10 cellular contexts compared by ENCODE assay signal in genomic region chr14:69355155-69355954, GRCh38. TPM values are rescaled to one million over a fixed set of nuclear protein-coding genes. Genes with fewer than 3 reads are reported as not detected.
A peak's percentile ranks its signal among the peaks of the same experiment; 100 is the strongest.
DNase-seq lines count a peak whose midpoint lies in the region; TF ChIP-seq lines count a peak whose summit lies in the region.
"Had no signal": no experiment of that assay in that cellular context is flagged by ENCODE, and none has a peak within 500 bp of the region (broad histone marks: within the 10 kb centered on the region; RNA-seq: fewer than 3 reads in every experiment).

No MANE protein-coding gene starts in this region.

- H3K79me2 ChIP-seq in SK-N-SH (ENCODE audit: insufficient read depth) (no peaks in the 10 kb centered on the region), PC-9 (ENCODE audit: low read depth) (no peaks in the 10 kb centered on the region)

- BruUV-seq in Calu3 (replicated peaks; lab: Mats Ljungman, UMichigan) (no TSS peak), PC-9 (replicated peaks; lab: Mats Ljungman, UMichigan) (no TSS peak)

- TF ChIP-seq CTCF in SK-N-SH (IDR thresholded peaks at IDR 0.05) (no peak), left ventricle myocardium inferior (IDR thresholded peaks at IDR 0.05; ENCODE audit: borderline replicate concordance) (no peak), Calu3 (IDR thresholded peaks at IDR 0.05; ENCODE audit: unreplicated experiment) (no peak), PC-9 (conservative IDR thresholded peaks at IDR 0.05) (no peak)

- H3K36me3 Mint-ChIP-seq in activated T-cell treated with anti-CD3 and anti-CD28 coated beads, Interleukin-2, amount 50 U/mL, for 24 hours (ENCODE audit: low read depth): no peaks in the 10 kb centered on the region
- H3K36me3 Mint-ChIP-seq in Calu3 (ENCODE audit: insufficient read depth, unreplicated experiment): no peaks in the 10 kb centered on the region

- intact Hi-C loops in left ventricle myocardium inferior (cut with micrococcal nuclease): loop anchor here (10.0 kb wide), 1 partner anchor 111 kb away; no protein-coding TSS in a partner anchor
- intact Hi-C loops in Calu3 (cut with micrococcal nuclease; ENCODE audit: unreplicated experiment): no loop called here
- intact Hi-C loops in PC-9 (cut with micrococcal nuclease; ENCODE audit: unreplicated experiment): no loop called here

- H2AFZ ChIP-seq in SK-N-SH (ENCODE audit: low read depth) (peak overlapping the region; percentile 44; the same call in 1 of the 2 replicates), PC-9 (no peak overlapping the region)

- no peaks in the 10 kb centered on the region for H3K27me3 Mint-ChIP-seq in activated T-cell treated with anti-CD3 and anti-CD28 coated beads, Interleukin-2, amount 50 U/mL, for 24 hours
- H3K27me3 Mint-ChIP-seq in Calu3 (ENCODE audit: unreplicated experiment): peaks cover 43% of the 10 kb centered on the region

- H3K9me3 Mint-ChIP-seq in activated T-cell treated with anti-CD3 and anti-CD28 coated beads, Interleukin-2, amount 50 U/mL, for 24 hours: no peaks in the 10 kb centered on the region
- no peaks in the 10 kb centered on the region for H3K9me3 Mint-ChIP-seq in Calu3 (ENCODE audit: low read depth, unreplicated experiment)

- H3F3A ChIP-seq in SK-N-SH (replicated peaks; ENCODE audit: insufficient read depth) (no peaks in the 10 kb centered on the region), PC-9 (ENCODE audit: insufficient read depth, low read depth) (no peaks in the 10 kb centered on the region)

- no peak overlapping the region for H3K4me3 Mint-ChIP-seq in activated T-cell treated with anti-CD3 and anti-CD28 coated beads, Interleukin-2, amount 50 U/mL, for 24 hours
- no peak overlapping the region for H3K4me3 Mint-ChIP-seq in Calu3 (ENCODE audit: low read depth, unreplicated experiment)

- H3K4me3 ChIP-seq in SK-N-SH (ENCODE audit: low read depth in 2 of 2, low read length in 1 of 2) (no peak overlapping the region), left ventricle myocardium inferior (no peak overlapping the region), PC-9 (no peak overlapping the region)

- POLR2A ChIA-PET in SK-N-SH (lab: Yijun Ruan, JAX) (interaction anchor here (0.6 kb wide), 1 partner anchor 22 kb away, joined by 3 read pairs; no protein-coding TSS in a partner anchor), PC-9 (lab: Charles Lee; ENCODE audit: unreplicated experiment) (no interaction called here)

- peak overlapping the region in 1 of 2 experiments; percentile 56; a peak in 1 of 4 replicates for H3K27ac ChIP-seq in SK-N-SH (ENCODE audit: low read depth in 2 of 2, low read length in 1 of 2)
- peak overlapping the region; percentile 48 for H3K27ac ChIP-seq in left ventricle myocardium inferior (replicated peaks)
- H3K27ac ChIP-seq in temporal lobe (ENCODE audit: low read depth, low read length): peak overlapping the region; percentile 50
- H3K27ac ChIP-seq in PC-9: no peak overlapping the region

- TF ChIP-seq EP300 in SK-N-SH (IDR thresholded peaks at IDR 0.05; ENCODE audit: borderline replicate concordance in 1 of 2, low read depth in 1 of 2, low read length in 1 of 2): no peak

- DNase-seq in activated T-cell treated with anti-CD3 and anti-CD28 coated beads, Interleukin-2, amount 50 U/mL, for 24 hours: no peak
- DNase-seq in activated T-cell treated with anti-CD3 and anti-CD28 coated beads, Interleukin-2, amount 50 U/mL, for 1 hour: no peak
- no peak for DNase-seq in SK-N-SH
- no peak for DNase-seq in left ventricle myocardium inferior
- no peak for DNase-seq in Calu3
- DNase-seq in NCI-H82 treated with DMSO at 0.1 percent for 48 hours (lab: John Stamatoyannopoulos, UW; ENCODE audit: unreplicated experiment): no peak
- no peak for DNase-seq in PC-9
- DNase-seq: kidney glomerular epithelial cell, NCI-H774 had no signal

- WGBS in SK-N-SH (ENCODE audit: low lambda C conversion rate): 92% methylated on average over 9 of the region's 10 CpGs

- H3K4me2 ChIP-seq in SK-N-SH (peak overlapping the region; percentile 55; the same call in 1 of the 2 replicates), PC-9 (no peak overlapping the region)

- peak overlapping the region; percentile 32; the same call in 1 of the 2 replicates for H3K9ac ChIP-seq in SK-N-SH

- peaks cover 3 to 4% of the 10 kb centered on the region in 2 experiments; a peak in 2 of 4 replicates for H3K4me1 ChIP-seq in SK-N-SH (ENCODE audit: control insufficient read depth in 1 of 2, insufficient read depth in 2 of 2, low read depth in 1 of 2, low read length in 1 of 2)
- H3K4me1 ChIP-seq in left ventricle myocardium inferior: peaks cover 16% of the 10 kb centered on the region
- H3K4me1 ChIP-seq in PC-9 (replicated peaks; ENCODE audit: insufficient read depth): no peaks in the 10 kb centered on the region

- H3K27ac Mint-ChIP-seq in activated T-cell treated with anti-CD3 and anti-CD28 coated beads, Interleukin-2, amount 50 U/mL, for 24 hours: peak overlapping the region; percentile 88
- H3K27ac Mint-ChIP-seq in Calu3 (ENCODE audit: unreplicated experiment): no peak overlapping the region

- CTCF ChIA-PET in SK-N-SH (lab: Yijun Ruan, JAX) (interaction anchor here (1.1 kb wide), 1 partner anchor 8 kb away, joined by 3 read pairs; no protein-coding TSS in a partner anchor), Calu3 (lab: Charles Lee) (no interaction called here), PC-9 (lab: Charles Lee) (no interaction called here)

- peaks cover 0 to 3% of the 10 kb centered on the region in 2 experiments for H3K36me3 ChIP-seq in SK-N-SH (replicated peaks in 1 of 2; ENCODE audit: control insufficient read depth in 1 of 2, insufficient read depth in 2 of 2, low read length in 1 of 2)
- H3K36me3 ChIP-seq in left ventricle myocardium inferior: peaks cover 11% of the 10 kb centered on the region
- H3K36me3 ChIP-seq in PC-9 (ENCODE audit: low read depth): no peaks in the 10 kb centered on the region

- H4K20me1 ChIP-seq in SK-N-SH (ENCODE audit: insufficient read depth) (no peaks in the 10 kb centered on the region), PC-9 (ENCODE audit: insufficient read depth) (no peaks in the 10 kb centered on the region)

- TF ChIP-seq RAD21 in SK-N-SH (IDR thresholded peaks at IDR 0.05; ENCODE audit: low read length): no peak

- H3K27me3 ChIP-seq in SK-N-SH (ENCODE audit: insufficient read depth) (no peaks in the 10 kb centered on the region), left ventricle myocardium inferior (ENCODE audit: low read depth) (peaks cover 2% of the 10 kb centered on the region), PC-9 (ENCODE audit: insufficient read depth, low read depth) (no peaks in the 10 kb centered on the region)

- peaks cover 36% of the 10 kb centered on the region for H3K4me1 Mint-ChIP-seq in activated T-cell treated with anti-CD3 and anti-CD28 coated beads, Interleukin-2, amount 50 U/mL, for 24 hours (ENCODE audit: low read depth)
- no peaks in the 10 kb centered on the region for H3K4me1 Mint-ChIP-seq in Calu3 (ENCODE audit: low read depth, unreplicated experiment)

- no peaks in the 10 kb centered on the region for H3K9me2 ChIP-seq in SK-N-SH
- H3K9me2 ChIP-seq in PC-9 (ENCODE audit: insufficient read depth): no peaks in the 10 kb centered on the region

- no peaks in the 10 kb centered on the region for H3K9me3 ChIP-seq in SK-N-SH
- no peaks in the 10 kb centered on the region for H3K9me3 ChIP-seq in left ventricle myocardium inferior (replicated peaks)
- no peaks in the 10 kb centered on the region for H3K9me3 ChIP-seq in PC-9 (ENCODE audit: insufficient read depth, low read depth)

TF ChIP-seq in SK-N-SH, 30 proteins besides CTCF, POLR2A, EP300 and RAD21 (continues in another document):
- TF ChIP-seq ZBTB33 (IDR thresholded peaks at IDR 0.05; ENCODE audit: borderline replicate concordance, low read depth) (no peak), RXRA (IDR thresholded peaks at IDR 0.05; ENCODE audit: borderline replicate concordance, low read depth) (no peak), FOXM1 (IDR thresholded peaks at IDR 0.05; ENCODE audit: low read depth) (no peak), GATA2 (CRISPR knock-in tag; IDR thresholded peaks at IDR 0.05) (no peak), MEF2A (IDR thresholded peaks at IDR 0.05; ENCODE audit: borderline replicate concordance, low read depth) (no peak), CHD2 (IDR thresholded peaks at IDR 0.05; ENCODE audit: low read length, partially characterized antibody) (no peak), TCF12 (IDR thresholded peaks at IDR 0.05) (no peak), NRF1 (IDR thresholded peaks at IDR 0.05; ENCODE audit: low read depth, low read length) (no peak)

RNA-seq across cellular contexts. Expression of gene ERH, which starts 42.7 kb away (rescaled TPM):
- 186 and 228 TPM in 2 replicates for polyA plus RNA-seq in SK-N-SH (2012; rRNA removed)
- 255 and 297 TPM in 2 replicates for polyA plus RNA-seq in SK-N-SH (2012; cell fraction: cytosol; rRNA removed)
- polyA plus RNA-seq in SK-N-SH (2012; cell fraction: nucleus; rRNA removed): 31.4 and 51.2 TPM in 2 replicates
- total RNA-seq in left ventricle myocardium inferior (105 TPM), temporal lobe (70.6 TPM), Calu3 (2022) (313 and 343 TPM in 2 replicates), PC-9 (2021) (197 and 347 TPM in 2 replicates)

RNA-seq across cellular contexts. Expression of gene SLC39A9, which starts 43.1 kb away (rescaled TPM):
- 39.8 and 68.9 TPM in 2 replicates for polyA plus RNA-seq in SK-N-SH (2012; rRNA removed)
- 48.5 and 55.5 TPM in 2 replicates for polyA plus RNA-seq in SK-N-SH (2012; cell fraction: cytosol; rRNA removed)
- 22.4 and 40.5 TPM in 2 replicates for polyA plus RNA-seq in SK-N-SH (2012; cell fraction: nucleus; rRNA removed)
- 17.2 TPM for total RNA-seq in left ventricle myocardium inferior
- total RNA-seq in temporal lobe: 66.6 TPM
- total RNA-seq in Calu3 (2022): 88.3 and 94.7 TPM in 2 replicates
- total RNA-seq in PC-9 (2021): 78.7 and 95.1 TPM in 2 replicates
